Comparison of ENCODE assay signal across 1 cellular context in genomic region chr16:69424053-69424934, GRCh38.
TF ChIP-seq lines count a peak whose summit lies in the region.

TSS of gene CYB5B (plus strand) at chr16:69424619. CDS start at chr16:69424684, 65 bp downstream.

TF ChIP-seq in HepG2, 621 proteins besides CTCF, POLR2A, EP300 and RAD21 (continued from another document and continues in another):
- TF ChIP-seq, protein P1, sequence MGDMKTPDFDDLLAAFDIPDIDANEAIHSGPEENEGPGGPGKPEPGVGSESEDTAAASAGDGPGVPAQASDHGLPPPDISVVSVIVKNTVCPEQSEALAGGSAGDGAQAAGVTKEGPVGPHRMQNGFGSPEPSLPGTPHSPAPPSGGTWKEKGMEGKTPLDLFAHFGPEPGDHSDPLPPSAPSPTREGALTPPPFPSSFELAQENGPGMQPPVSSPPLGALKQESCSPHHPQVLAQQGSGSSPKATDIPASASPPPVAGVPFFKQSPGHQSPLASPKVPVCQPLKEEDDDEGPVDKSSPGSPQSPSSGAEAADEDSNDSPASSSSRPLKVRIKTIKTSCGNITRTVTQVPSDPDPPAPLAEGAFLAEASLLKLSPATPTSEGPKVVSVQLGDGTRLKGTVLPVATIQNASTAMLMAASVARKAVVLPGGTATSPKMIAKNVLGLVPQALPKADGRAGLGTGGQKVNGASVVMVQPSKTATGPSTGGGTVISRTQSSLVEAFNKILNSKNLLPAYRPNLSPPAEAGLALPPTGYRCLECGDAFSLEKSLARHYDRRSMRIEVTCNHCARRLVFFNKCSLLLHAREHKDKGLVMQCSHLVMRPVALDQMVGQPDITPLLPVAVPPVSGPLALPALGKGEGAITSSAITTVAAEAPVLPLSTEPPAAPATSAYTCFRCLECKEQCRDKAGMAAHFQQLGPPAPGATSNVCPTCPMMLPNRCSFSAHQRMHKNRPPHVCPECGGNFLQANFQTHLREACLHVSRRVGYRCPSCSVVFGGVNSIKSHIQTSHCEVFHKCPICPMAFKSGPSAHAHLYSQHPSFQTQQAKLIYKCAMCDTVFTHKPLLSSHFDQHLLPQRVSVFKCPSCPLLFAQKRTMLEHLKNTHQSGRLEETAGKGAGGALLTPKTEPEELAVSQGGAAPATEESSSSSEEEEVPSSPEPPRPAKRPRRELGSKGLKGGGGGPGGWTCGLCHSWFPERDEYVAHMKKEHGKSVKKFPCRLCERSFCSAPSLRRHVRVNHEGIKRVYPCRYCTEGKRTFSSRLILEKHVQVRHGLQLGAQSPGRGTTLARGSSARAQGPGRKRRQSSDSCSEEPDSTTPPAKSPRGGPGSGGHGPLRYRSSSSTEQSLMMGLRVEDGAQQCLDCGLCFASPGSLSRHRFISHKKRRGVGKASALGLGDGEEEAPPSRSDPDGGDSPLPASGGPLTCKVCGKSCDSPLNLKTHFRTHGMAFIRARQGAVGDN (CRISPR knock-in tag; IDR thresholded peaks at IDR 0.05): peak; percentile 91
- TF ChIP-seq ZNF333 (CRISPR knock-in tag; IDR thresholded peaks at IDR 0.05; ENCODE audit: borderline replicate concordance) (0 out of 2 replicates have a peak, but pooled peaks have one; percentile 65), RXRA (CRISPR knock-in tag; IDR thresholded peaks at IDR 0.05) (peak; percentile 54; the same call in 1 of the 2 replicates), NFKB2 (CRISPR knock-in tag; IDR thresholded peaks at IDR 0.05; ENCODE audit: borderline replicate concordance) (peak; percentile 43; the same call in 1 of the 2 replicates), ZNF253 (CRISPR knock-in tag; IDR thresholded peaks at IDR 0.05; ENCODE audit: borderline replicate concordance) (no peak), STAT5B (CRISPR knock-in tag; IDR thresholded peaks at IDR 0.05) (no peak), TOE1 (CRISPR knock-in tag; IDR thresholded peaks at IDR 0.05) (peak; percentile 81; the same call in 1 of the 2 replicates), CEBPG (CRISPR knock-in tag; IDR thresholded peaks at IDR 0.05) (no peak), AHR (CRISPR knock-in tag; IDR thresholded peaks at IDR 0.05) (peak; percentile 57), ZNF644 (CRISPR knock-in tag; IDR thresholded peaks at IDR 0.05; ENCODE audit: low read depth) (0 out of 2 replicates have a peak, but pooled peaks have one; percentile 27), NFE2L1 (CRISPR knock-in tag; IDR thresholded peaks at IDR 0.05; ENCODE audit: borderline replicate concordance) (no peak), FOXJ3 (CRISPR knock-in tag; IDR thresholded peaks at IDR 0.05; ENCODE audit: borderline replicate concordance) (no peak), NFE2 (CRISPR knock-in tag; IDR thresholded peaks at IDR 0.05) (no peak), ZNF766 (CRISPR knock-in tag; IDR thresholded peaks at IDR 0.05; ENCODE audit: borderline replicate concordance) (no peak), ZC3H13 (CRISPR knock-in tag; IDR thresholded peaks at IDR 0.05) (0 out of 2 replicates have a peak, but pooled peaks have one; percentile 70), ZBTB33 (CRISPR knock-in tag; IDR thresholded peaks at IDR 0.05) (peak; percentile 30; the same call in 1 of the 2 replicates), HMG20B (CRISPR knock-in tag; conservative IDR thresholded peaks at IDR 0.05) (no peak), ZNF431 (CRISPR knock-in tag; IDR thresholded peaks at IDR 0.05; ENCODE audit: borderline replicate concordance, low read depth) (peak; percentile 9; the same call in 1 of the 2 replicates), NFAT5 (CRISPR knock-in tag; IDR thresholded peaks at IDR 0.05) (no peak), EHMT2 (IDR thresholded peaks at IDR 0.05; ENCODE audit: borderline replicate concordance, low read depth, low read length) (peak; percentile 57; the same call in 1 of the 2 replicates), ZFP36L2 (CRISPR knock-in tag; IDR thresholded peaks at IDR 0.05) (no peak), RNF2 (conservative IDR thresholded peaks at IDR 0.05; ENCODE audit: low read depth) (peak; percentile 70; the same call in 1 of the 2 replicates), ZKSCAN1 (IDR thresholded peaks at IDR 0.05; ENCODE audit: low read length) (no peak), SYNCRIP (IDR thresholded peaks at IDR 0.05; ENCODE audit: insufficient read depth, low read depth, low read length) (no peak), ZNF572 (CRISPR knock-in tag; IDR thresholded peaks at IDR 0.05) (no peak), ZNF3 (CRISPR knock-in tag; IDR thresholded peaks at IDR 0.05) (no peak), GLI4 (CRISPR knock-in tag; IDR thresholded peaks at IDR 0.05; ENCODE audit: borderline replicate concordance) (peak; percentile 42; the same call in 1 of the 2 replicates), ZFAT (CRISPR knock-in tag; conservative IDR thresholded peaks at IDR 0.05) (no peak), ZBTB7A (CRISPR knock-in tag; IDR thresholded peaks at IDR 0.05) (peak; percentile 57), FOXC1 (CRISPR knock-in tag; IDR thresholded peaks at IDR 0.05; ENCODE audit: borderline replicate concordance) (peak; percentile 93), SNAI1 (CRISPR knock-in tag; IDR thresholded peaks at IDR 0.05; ENCODE audit: borderline replicate concordance) (no peak), ZNF282 (IDR thresholded peaks at IDR 0.05; ENCODE audit: partially characterized antibody) (no peak), XBP1 (CRISPR knock-in tag; IDR thresholded peaks at IDR 0.05) (no peak), ZNF878 (CRISPR knock-in tag; IDR thresholded peaks at IDR 0.05) (no peak), HMG20A (CRISPR knock-in tag; IDR thresholded peaks at IDR 0.05; ENCODE audit: borderline replicate concordance) (no peak), ELF1 (CRISPR knock-in tag; IDR thresholded peaks at IDR 0.05) (peak; percentile 91), CHD2 (IDR thresholded peaks at IDR 0.05; ENCODE audit: low read depth, low read length) (peak; percentile 81), ZNF772 (CRISPR knock-in tag; IDR thresholded peaks at IDR 0.05) (peak; percentile 33; the same call in 1 of the 2 replicates)
- TF ChIP-seq, protein P2, sequence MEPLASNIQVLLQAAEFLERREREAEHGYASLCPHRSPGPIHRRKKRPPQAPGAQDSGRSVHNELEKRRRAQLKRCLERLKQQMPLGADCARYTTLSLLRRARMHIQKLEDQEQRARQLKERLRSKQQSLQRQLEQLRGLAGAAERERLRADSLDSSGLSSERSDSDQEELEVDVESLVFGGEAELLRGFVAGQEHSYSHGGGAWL (CRISPR knock-in tag; IDR thresholded peaks at IDR 0.05): peak; percentile 60
- TF ChIP-seq, protein P3, sequence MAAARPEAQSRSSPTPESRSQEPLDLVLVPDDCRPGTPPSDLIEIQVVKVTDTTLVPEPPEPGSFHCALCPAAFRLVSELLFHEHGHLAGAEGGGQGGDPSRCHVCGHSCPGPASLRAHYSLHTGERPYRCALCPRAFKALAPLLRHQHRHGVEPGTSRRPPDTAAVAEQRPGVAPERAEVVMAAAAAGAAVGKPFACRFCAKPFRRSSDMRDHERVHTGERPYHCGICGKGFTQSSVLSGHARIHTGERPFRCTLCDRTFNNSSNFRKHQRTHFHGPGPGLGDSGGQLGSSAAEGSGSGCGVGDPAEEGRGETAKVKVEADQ (CRISPR knock-in tag; IDR thresholded peaks at IDR 0.05; ENCODE audit: borderline replicate concordance): peak; percentile 61
- TF ChIP-seq, protein P4, sequence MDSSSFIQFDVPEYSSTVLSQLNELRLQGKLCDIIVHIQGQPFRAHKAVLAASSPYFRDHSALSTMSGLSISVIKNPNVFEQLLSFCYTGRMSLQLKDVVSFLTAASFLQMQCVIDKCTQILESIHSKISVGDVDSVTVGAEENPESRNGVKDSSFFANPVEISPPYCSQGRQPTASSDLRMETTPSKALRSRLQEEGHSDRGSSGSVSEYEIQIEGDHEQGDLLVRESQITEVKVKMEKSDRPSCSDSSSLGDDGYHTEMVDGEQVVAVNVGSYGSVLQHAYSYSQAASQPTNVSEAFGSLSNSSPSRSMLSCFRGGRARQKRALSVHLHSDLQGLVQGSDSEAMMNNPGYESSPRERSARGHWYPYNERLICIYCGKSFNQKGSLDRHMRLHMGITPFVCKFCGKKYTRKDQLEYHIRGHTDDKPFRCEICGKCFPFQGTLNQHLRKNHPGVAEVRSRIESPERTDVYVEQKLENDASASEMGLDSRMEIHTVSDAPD (CRISPR knock-in tag; IDR thresholded peaks at IDR 0.05): 0 out of 2 replicates have a peak, but pooled peaks have one; percentile 45
- TF ChIP-seq, protein P5, sequence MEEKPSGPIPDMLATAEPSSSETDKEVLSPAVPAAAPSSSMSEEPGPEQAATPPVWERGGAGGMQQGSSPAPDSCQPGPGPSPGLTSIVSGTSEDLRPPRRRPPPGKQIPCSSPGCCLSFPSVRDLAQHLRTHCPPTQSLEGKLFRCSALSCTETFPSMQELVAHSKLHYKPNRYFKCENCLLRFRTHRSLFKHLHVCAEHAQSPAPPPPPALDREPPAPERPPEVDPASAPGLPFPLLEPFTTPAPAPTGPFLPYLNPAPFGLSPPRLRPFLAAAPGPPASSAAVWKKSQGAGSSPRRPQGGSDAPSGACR (CRISPR knock-in tag; IDR thresholded peaks at IDR 0.05): peak; percentile 83; the same call in 1 of the 2 replicates
- TF ChIP-seq, protein P6, sequence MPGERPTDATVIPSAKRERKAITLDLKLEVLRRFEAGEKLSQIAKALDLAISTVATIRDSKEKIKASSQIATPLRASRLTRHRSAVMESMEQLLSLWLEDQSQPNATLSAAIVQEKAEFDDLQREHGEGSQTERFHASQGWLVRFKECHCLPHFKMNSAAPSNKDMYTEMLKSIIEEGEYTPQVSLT (CRISPR knock-in tag; IDR thresholded peaks at IDR 0.05; ENCODE audit: borderline replicate concordance, low read depth): no peak
- TF ChIP-seq, protein P7, sequence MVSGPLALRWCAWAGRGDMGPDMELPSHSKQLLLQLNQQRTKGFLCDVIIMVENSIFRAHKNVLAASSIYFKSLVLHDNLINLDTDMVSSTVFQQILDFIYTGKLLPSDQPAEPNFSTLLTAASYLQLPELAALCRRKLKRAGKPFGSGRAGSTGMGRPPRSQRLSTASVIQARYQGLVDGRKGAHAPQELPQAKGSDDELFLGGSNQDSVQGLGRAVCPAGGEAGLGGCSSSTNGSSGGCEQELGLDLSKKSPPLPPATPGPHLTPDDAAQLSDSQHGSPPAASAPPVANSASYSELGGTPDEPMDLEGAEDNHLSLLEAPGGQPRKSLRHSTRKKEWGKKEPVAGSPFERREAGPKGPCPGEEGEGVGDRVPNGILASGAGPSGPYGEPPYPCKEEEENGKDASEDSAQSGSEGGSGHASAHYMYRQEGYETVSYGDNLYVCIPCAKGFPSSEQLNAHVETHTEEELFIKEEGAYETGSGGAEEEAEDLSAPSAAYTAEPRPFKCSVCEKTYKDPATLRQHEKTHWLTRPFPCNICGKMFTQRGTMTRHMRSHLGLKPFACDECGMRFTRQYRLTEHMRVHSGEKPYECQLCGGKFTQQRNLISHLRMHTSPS (CRISPR knock-in tag; IDR thresholded peaks at IDR 0.05; ENCODE audit: low read depth): 0 out of 2 replicates have a peak, but pooled peaks have one; percentile 12
- TF ChIP-seq, protein P8, sequence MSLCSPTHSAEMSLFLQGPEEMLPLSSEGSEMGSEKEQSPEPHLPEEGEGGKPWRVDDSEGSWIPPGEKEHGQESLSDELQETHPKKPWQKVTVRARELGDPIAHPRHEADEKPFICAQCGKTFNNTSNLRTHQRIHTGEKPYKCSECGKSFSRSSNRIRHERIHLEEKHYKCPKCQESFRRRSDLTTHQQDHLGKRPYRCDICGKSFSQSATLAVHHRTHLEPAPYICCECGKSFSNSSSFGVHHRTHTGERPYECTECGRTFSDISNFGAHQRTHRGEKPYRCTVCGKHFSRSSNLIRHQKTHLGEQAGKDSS (CRISPR knock-in tag; IDR thresholded peaks at IDR 0.05; ENCODE audit: borderline replicate concordance, low read depth): peak; percentile 61
- TF ChIP-seq, protein P9, sequence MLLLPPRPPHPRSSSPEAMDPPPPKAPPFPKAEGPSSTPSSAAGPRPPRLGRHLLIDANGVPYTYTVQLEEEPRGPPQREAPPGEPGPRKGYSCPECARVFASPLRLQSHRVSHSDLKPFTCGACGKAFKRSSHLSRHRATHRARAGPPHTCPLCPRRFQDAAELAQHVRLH (CRISPR knock-in tag; IDR thresholded peaks at IDR 0.05; ENCODE audit: borderline replicate concordance, low read depth): peak; percentile 73
